In the genomic region with DNA sequence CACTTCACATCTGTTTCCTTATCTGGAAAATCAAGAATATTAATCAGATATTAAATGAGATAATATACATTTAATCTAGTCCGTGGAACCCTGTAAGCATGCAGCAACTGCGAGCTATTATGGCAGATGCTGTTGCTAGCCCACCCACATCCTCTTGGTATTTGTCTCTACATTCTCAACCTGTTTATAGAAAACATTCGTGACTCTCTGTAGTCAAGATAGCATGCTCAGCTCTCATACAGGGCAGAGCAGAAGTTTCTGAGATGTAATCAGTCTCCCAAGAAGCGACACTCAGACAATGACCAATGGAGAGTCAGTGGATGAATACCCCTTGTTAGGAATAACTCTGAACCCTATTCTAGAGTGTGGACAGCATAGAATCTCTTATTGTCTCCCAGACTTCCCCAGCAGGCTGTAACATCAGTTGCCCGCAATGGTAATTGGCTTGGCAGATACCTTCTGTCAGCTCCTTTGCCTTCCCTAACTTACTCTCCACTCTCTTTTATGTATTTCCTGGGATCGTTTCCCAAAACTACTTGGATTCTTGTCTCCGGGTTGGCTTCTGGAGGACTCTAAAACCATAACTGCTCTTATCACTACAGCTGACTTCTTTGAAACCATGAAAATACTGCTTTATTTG, we compare ENCODE assay signal across 24 cellular contexts.
DNase-seq lines count a peak whose midpoint lies in the region; ATAC-seq and TF ChIP-seq lines count a peak whose summit lies in the region.
"Had no signal": no experiment of that assay in that cellular context is flagged by ENCODE, and none has a peak within 500 bp of the region (broad histone marks: within the 10 kb centered on the region; RNA-seq: fewer than 3 reads in every experiment).

No MANE protein-coding gene starts in this region.

- no peaks in the 10 kb centered on the region for H3K27me3 ChIP-seq in left ventricle myocardium inferior (ENCODE audit: low read depth)
- no peaks in the 10 kb centered on the region for H3K27me3 ChIP-seq in right atrium auricular region

- H3K4me3 Mint-ChIP-seq in nephron = no peak overlapping the region

- intact Hi-C loops in left ventricle myocardium inferior (cut with micrococcal nuclease) = no loop called here

- peaks cover 16% of the 10 kb centered on the region for H3K4me1 ChIP-seq in left ventricle myocardium inferior
- no peaks in the 10 kb centered on the region for H3K4me1 ChIP-seq in right atrium auricular region

- H3K4me3 ChIP-seq in left ventricle myocardium inferior (no peak overlapping the region), right atrium auricular region (no peak overlapping the region)
- H3K4me3 ChIP-seq: SK-N-MC had no signal

- no peaks in the 10 kb centered on the region for H3K27me3 Mint-ChIP-seq in nephron (ENCODE audit: low read depth)

- peak overlapping the region in 2 of 3 experiments; percentile 21 to 81 for H3K27ac Mint-ChIP-seq in nephron

- H3K9me3 ChIP-seq in left ventricle myocardium inferior (replicated peaks) = no peaks in the 10 kb centered on the region
- H3K9me3 ChIP-seq in right atrium auricular region = no peaks in the 10 kb centered on the region

- peaks cover 3% of the 10 kb centered on the region for H3K36me3 Mint-ChIP-seq in nephron (ENCODE audit: low read depth)

- DNase-seq in left ventricle myocardium inferior (no peak), right atrium auricular region (ENCODE audit: low spot score) (no peak), cerebellum (ENCODE audit: low spot score) (peak; percentile 7), dedifferentiated amniotic fluid mesenchymal stem cell (ENCODE audit: extremely low spot score) (no peak), DMS79 (lab: John Stamatoyannopoulos, UW) (no peak), medulla oblongata (ENCODE audit: extremely low spot score) (no peak)
- DNase-seq: DMS153, HCEC 1CT, Karpas-422, NCI-H1092 treated with DMSO at 0.1 percent for 48 hours, NCI-H1436, NCI-H187, NCI-H2081 treated with DMSO at 0.1 percent for 48 hours, NCI-H2171, NCI-H345, NCI-H524 treated with DMSO at 0.1 percent for 48 hours, NCI-H774, SHP77 had no signal

- TF ChIP-seq CTCF in left ventricle myocardium inferior (IDR thresholded peaks at IDR 0.05; ENCODE audit: borderline replicate concordance) (no peak), right atrium auricular region (IDR thresholded peaks at IDR 0.05) (no peak), nephron (IDR thresholded peaks at IDR 0.05; ENCODE audit: unreplicated experiment in 3 of 3) (no peak)

- ATAC-seq in GM21367 (IDR thresholded peaks at IDR 0.05; ENCODE audit: unreplicated experiment) = no peak
- ATAC-seq: Panc1 had no signal

- H3K36me3 ChIP-seq in left ventricle myocardium inferior = no peaks in the 10 kb centered on the region
- H3K36me3 ChIP-seq in right atrium auricular region = no peaks in the 10 kb centered on the region

- peaks cover 5% of the 10 kb centered on the region for H3K9me3 Mint-ChIP-seq in nephron

- H3K27ac ChIP-seq in left ventricle myocardium inferior (replicated peaks) (peak overlapping the region; percentile 43), right atrium auricular region (no peak overlapping the region)
- H3K27ac ChIP-seq: HL-60, RWPE1, SK-N-MC had no signal

- H3K4me1 Mint-ChIP-seq in nephron = peaks cover 70% of the 10 kb centered on the region
